In the genomic region with DNA sequence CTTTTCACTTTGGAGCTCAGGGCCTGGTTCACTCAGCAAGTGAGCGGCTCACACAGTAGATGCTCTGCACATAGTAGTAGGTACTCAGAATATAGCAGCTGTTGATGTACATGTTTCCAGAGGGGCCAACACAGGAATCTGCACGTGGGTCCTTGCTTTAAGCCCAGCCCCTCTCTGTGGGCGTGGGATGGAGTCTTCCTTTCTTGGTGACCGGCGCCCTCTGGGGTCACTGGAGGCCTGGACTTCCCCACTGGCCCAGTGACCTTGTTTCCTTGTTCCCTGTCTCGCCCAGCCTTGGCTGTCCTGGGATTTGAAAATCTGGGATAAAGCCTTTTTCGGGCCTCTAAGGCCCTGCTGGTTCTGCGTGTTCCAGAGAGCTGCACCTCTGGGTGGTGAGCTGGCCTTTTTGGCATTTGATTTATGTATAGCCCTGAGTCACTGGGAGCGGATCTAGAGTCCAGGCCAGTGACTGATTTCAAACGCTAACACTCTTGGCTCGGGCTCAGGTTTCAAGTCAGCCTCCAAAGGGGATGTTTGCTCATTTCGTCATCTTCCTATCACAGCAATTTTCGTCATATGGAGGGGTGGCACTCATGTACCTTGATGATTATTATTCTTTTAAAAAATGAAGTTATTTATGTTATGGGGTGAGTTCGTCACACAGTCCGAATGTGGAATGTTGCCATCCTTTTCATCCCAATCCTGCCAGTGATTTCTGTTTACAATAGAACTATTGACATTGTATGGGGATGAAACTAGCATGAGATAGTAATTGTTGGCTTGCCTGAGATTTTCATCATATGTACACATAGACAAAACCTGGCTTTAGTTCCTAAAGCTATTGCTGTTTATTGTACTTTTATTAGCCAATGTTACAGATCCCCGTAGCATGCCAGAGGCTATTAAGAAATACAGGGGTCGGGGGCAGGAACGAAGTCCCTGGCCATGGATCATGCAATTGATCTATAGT, we compare ENCODE assay signal across 1 cellular context.
TF ChIP-seq lines count a peak whose summit lies in the region.

No MANE protein-coding gene starts in this region.

TF ChIP-seq in HEK293, 187 proteins besides CTCF, POLR2A, EP300 and RAD21 (continued from another document):
- TF ChIP-seq, protein P1, sequence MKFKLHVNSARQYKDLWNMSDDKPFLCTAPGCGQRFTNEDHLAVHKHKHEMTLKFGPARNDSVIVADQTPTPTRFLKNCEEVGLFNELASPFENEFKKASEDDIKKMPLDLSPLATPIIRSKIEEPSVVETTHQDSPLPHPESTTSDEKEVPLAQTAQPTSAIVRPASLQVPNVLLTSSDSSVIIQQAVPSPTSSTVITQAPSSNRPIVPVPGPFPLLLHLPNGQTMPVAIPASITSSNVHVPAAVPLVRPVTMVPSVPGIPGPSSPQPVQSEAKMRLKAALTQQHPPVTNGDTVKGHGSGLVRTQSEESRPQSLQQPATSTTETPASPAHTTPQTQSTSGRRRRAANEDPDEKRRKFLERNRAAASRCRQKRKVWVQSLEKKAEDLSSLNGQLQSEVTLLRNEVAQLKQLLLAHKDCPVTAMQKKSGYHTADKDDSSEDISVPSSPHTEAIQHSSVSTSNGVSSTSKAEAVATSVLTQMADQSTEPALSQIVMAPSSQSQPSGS (tag by site-specific recombination; IDR thresholded peaks at IDR 0.05; ENCODE audit: low read depth): peak; percentile 89
- TF ChIP-seq, protein P2, sequence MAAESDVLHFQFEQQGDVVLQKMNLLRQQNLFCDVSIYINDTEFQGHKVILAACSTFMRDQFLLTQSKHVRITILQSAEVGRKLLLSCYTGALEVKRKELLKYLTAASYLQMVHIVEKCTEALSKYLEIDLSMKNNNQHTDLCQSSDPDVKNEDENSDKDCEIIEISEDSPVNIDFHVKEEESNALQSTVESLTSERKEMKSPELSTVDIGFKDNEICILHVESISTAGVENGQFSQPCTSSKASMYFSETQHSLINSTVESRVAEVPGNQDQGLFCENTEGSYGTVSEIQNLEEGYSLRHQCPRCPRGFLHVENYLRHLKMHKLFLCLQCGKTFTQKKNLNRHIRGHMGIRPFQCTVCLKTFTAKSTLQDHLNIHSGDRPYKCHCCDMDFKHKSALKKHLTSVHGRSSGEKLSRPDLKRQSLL (tag by site-specific recombination; IDR thresholded peaks at IDR 0.05): peak; percentile 80
- TF ChIP-seq WT1 (tag by site-specific recombination; IDR thresholded peaks at IDR 0.05) (peak; percentile 89), GLIS1 (tag by site-specific recombination; IDR thresholded peaks at IDR 0.05) (peak; percentile 86), ZNF843 (tag by site-specific recombination; IDR thresholded peaks at IDR 0.05) (peak; percentile 77), ZEB2 (tag by site-specific recombination; IDR thresholded peaks at IDR 0.05) (peak; percentile 98), ZNF423 (tag by site-specific recombination; IDR thresholded peaks at IDR 0.05) (peak; percentile 79; the same call in 1 of the 2 replicates), SP2 (tag by site-specific recombination; IDR thresholded peaks at IDR 0.05) (peak; percentile 77), ZNF677 (tag by site-specific recombination; IDR thresholded peaks at IDR 0.05) (no peak)
- TF ChIP-seq, protein P3, sequence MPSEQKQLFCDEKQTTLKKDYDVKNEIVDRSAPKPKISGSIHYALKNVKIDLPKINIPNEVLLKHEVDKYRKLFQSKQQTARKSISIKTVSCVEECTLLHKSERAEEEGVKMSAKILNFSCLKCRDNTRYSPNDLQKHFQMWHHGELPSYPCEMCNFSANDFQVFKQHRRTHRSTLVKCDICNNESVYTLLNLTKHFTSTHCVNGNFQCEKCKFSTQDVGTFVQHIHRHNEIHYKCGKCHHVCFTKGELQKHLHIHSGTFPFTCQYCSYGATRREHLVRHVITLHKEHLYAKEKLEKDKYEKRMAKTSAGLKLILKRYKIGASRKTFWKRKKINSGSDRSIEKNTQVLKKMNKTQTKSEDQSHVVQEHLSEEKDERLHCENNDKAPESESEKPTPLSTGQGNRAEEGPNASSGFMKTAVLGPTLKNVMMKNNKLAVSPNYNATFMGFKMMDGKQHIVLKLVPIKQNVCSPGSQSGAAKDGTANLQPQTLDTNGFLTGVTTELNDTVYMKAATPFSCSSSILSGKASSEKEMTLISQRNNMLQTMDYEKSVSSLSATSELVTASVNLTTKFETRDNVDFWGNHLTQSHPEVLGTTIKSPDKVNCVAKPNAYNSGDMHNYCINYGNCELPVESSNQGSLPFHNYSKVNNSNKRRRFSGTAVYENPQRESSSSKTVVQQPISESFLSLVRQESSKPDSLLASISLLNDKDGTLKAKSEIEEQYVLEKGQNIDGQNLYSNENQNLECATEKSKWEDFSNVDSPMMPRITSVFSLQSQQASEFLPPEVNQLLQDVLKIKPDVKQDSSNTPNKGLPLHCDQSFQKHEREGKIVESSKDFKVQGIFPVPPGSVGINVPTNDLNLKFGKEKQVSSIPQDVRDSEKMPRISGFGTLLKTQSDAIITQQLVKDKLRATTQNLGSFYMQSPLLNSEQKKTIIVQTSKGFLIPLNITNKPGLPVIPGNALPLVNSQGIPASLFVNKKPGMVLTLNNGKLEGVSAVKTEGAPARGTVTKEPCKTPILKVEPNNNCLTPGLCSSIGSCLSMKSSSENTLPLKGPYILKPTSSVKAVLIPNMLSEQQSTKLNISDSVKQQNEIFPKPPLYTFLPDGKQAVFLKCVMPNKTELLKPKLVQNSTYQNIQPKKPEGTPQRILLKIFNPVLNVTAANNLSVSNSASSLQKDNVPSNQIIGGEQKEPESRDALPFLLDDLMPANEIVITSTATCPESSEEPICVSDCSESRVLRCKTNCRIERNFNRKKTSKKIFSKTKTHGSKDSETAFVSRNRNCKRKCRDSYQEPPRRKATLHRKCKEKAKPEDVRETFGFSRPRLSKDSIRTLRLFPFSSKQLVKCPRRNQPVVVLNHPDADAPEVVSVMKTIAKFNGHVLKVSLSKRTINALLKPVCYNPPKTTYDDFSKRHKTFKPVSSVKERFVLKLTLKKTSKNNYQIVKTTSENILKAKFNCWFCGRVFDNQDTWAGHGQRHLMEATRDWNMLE (tag by site-specific recombination; conservative IDR thresholded peaks at IDR 0.05; ENCODE audit: low read depth): 0 out of 2 replicates have a peak, but pooled peaks have one; percentile 38
- TF ChIP-seq, protein P4, sequence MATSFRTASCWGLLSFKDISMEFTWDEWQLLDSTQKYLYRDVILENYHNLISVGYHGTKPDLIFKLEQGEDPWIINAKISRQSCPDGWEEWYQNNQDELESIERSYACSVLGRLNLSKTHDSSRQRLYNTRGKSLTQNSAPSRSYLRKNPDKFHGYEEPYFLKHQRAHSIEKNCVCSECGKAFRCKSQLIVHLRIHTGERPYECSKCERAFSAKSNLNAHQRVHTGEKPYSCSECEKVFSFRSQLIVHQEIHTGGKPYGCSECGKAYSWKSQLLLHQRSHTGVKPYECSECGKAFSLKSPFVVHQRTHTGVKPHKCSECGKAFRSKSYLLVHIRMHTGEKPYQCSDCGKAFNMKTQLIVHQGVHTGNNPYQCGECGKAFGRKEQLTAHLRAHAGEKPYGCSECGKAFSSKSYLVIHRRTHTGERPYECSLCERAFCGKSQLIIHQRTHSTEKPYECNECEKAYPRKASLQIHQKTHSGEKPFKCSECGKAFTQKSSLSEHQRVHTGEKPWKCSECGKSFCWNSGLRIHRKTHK (tag by site-specific recombination; IDR thresholded peaks at IDR 0.05): no peak
- TF ChIP-seq, protein P5, sequence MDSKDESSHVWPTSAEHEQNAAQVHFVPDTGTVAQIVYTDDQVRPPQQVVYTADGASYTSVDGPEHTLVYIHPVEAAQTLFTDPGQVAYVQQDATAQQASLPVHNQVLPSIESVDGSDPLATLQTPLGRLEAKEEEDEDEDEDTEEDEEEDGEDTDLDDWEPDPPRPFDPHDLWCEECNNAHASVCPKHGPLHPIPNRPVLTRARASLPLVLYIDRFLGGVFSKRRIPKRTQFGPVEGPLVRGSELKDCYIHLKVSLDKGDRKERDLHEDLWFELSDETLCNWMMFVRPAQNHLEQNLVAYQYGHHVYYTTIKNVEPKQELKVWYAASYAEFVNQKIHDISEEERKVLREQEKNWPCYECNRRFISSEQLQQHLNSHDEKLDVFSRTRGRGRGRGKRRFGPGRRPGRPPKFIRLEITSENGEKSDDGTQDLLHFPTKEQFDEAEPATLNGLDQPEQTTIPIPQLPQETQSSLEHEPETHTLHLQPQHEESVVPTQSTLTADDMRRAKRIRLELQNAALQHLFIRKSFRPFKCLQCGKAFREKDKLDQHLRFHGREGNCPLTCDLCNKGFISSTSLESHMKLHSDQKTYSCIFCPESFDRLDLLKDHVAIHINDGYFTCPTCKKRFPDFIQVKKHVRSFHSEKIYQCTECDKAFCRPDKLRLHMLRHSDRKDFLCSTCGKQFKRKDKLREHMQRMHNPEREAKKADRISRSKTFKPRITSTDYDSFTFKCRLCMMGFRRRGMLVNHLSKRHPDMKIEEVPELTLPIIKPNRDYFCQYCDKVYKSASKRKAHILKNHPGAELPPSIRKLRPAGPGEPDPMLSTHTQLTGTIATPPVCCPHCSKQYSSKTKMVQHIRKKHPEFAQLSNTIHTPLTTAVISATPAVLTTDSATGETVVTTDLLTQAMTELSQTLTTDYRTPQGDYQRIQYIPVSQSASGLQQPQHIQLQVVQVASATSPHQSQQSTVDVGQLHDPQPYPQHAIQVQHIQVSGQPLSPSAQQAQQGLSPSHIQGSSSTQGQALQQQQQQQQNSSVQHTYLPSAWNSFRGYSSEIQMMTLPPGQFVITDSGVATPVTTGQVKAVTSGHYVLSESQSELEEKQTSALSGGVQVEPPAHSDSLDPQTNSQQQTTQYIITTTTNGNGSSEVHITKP (tag by site-specific recombination; IDR thresholded peaks at IDR 0.05): peak; percentile 71
- TF ChIP-seq, protein P6, sequence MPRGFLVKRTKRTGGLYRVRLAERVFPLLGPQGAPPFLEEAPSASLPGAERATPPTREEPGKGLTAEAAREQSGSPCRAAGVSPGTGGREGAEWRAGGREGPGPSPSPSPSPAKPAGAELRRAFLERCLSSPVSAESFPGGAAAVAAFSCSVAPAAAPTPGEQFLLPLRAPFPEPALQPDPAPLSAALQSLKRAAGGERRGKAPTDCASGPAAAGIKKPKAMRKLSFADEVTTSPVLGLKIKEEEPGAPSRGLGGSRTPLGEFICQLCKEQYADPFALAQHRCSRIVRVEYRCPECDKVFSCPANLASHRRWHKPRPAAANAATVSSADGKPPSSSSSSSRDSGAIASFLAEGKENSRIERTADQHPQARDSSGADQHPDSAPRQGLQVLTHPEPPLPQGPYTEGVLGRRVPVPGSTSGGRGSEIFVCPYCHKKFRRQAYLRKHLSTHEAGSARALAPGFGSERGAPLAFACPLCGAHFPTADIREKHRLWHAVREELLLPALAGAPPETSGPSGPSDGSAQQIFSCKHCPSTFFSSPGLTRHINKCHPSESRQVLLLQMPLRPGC (tag by site-specific recombination; IDR thresholded peaks at IDR 0.05): peak; percentile 89
- TF ChIP-seq, protein P7, sequence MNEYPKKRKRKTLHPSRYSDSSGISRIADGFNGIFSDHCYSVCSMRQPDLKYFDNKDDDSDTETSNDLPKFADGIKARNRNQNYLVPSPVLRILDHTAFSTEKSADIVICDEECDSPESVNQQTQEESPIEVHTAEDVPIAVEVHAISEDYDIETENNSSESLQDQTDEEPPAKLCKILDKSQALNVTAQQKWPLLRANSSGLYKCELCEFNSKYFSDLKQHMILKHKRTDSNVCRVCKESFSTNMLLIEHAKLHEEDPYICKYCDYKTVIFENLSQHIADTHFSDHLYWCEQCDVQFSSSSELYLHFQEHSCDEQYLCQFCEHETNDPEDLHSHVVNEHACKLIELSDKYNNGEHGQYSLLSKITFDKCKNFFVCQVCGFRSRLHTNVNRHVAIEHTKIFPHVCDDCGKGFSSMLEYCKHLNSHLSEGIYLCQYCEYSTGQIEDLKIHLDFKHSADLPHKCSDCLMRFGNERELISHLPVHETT (tag by site-specific recombination; IDR thresholded peaks at IDR 0.05): peak; percentile 87
- TF ChIP-seq, protein P8, sequence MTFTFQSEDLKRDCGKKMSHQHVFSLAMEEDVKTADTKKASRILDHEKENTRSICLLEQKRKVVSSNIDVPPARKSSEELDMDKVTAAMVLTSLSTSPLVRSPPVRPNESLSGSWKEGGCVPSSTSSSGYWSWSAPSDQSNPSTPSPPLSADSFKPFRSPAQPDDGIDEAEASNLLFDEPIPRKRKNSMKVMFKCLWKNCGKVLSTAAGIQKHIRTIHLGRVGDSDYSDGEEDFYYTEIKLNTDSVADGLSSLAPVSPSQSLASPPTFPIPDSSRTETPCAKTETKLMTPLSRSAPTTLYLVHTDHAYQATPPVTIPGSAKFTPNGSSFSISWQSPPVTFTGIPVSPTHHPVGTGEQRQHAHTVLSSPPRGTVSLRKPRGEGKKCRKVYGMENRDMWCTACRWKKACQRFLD (tag by site-specific recombination; IDR thresholded peaks at IDR 0.05): no peak
- TF ChIP-seq, protein P9, sequence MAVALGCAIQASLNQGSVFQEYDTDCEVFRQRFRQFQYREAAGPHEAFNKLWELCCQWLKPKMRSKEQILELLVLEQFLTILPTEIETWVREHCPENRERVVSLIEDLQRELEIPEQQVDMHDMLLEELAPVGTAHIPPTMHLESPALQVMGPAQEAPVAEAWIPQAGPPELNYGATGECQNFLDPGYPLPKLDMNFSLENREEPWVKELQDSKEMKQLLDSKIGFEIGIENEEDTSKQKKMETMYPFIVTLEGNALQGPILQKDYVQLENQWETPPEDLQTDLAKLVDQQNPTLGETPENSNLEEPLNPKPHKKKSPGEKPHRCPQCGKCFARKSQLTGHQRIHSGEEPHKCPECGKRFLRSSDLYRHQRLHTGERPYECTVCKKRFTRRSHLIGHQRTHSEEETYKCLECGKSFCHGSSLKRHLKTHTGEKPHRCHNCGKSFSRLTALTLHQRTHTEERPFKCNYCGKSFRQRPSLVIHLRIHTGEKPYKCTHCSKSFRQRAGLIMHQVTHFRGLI (tag by site-specific recombination; IDR thresholded peaks at IDR 0.05): 0 out of 2 replicates have a peak, but pooled peaks have one; percentile 20
